Comparison of ENCODE assay signal across 10 cellular contexts in genomic region chr1:207151920-207152319, GRCh38. TPM values are rescaled to one million over a fixed set of nuclear protein-coding genes. Genes with fewer than 3 reads are reported as not detected.
"Had no signal": no experiment of that assay in that cellular context is flagged by ENCODE, and none has a peak within 500 bp of the region (broad histone marks: within the 10 kb centered on the region; RNA-seq: fewer than 3 reads in every experiment).

No MANE protein-coding gene starts in this region.

- DNase-seq: GM23248, GOT3, H7, H9, HCEC 1CT, HFFc6 had no signal

- FAIRE-seq: H1, H54 had no signal

- H3K27ac ChIP-seq: GM23248 had no signal

- H3K4me1 ChIP-seq: HAP-1 had no signal

- H3K9ac ChIP-seq: GM23248 had no signal

- H3K4me3 ChIP-seq: GM23248, GM23338, HAP-1 had no signal

- ATAC-seq: GM23338 had no signal

- H3K36me3 ChIP-seq: HAP-1 had no signal

- H3K4me2 ChIP-seq: GM23338 had no signal

- H3K9me3 ChIP-seq: HAP-1 had no signal

- H2AFZ ChIP-seq: GM23248 had no signal

RNA-seq across cellular contexts. Expression of gene C4BPA, which starts 47.9 kb away (rescaled TPM):
- total RNA-seq: GM23248, GM23338, H1, H7, H9, HFFc6 had no signal
- polyA plus RNA-seq: GM23248, GM23338, H1 had no signal
